Comparison of ENCODE assay signal across 1 cellular context in the genomic region with DNA sequence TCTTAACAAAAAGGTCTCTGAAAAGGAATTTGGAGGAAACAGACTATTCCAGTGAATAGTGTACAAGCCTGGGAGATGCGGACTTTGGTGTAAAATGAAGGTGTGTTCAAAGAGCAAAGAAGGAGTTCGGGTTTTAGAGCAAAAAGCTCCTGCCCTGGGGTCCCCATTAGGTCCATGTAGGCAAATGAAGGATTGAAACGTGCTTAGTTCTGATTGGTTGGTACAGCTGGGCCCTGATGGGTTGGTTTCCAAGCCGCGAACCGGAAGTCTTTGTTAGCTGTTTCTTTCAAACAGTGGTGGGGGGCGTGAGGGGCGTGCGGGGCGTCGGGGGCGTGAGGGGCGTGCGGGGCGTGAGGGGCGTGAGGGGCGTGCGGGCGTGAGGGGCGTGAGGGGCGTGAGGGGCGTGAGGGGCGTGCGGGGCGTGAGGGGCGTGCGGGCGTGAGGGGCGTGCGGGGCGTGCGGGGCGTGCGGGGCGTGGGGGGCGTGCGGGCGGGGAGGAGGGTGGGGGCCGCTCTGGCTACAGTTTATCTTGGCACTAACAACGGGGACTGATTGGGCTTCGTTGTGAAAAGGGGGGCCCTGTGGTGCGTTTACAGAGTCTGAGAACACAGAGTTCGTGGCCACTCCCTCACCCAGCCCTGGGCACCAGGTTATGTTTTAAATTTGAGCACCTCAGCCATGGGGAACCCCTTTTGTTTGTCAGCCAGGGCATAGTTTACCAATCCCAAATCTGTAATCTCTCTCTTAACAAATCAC.
TF ChIP-seq lines count a peak whose summit lies in the region.

No MANE protein-coding gene starts in this region.

TF ChIP-seq in HCT116, 20 proteins besides CTCF, POLR2A, EP300 and RAD21 (continued from another document):
- TF ChIP-seq REST (IDR thresholded peaks at IDR 0.05; ENCODE audit: low read depth) = no peak
- TF ChIP-seq EZH2phosphoT487 (IDR thresholded peaks at IDR 0.05; ENCODE audit: borderline replicate concordance) = no peak
- no peak for TF ChIP-seq SRF (IDR thresholded peaks at IDR 0.05; ENCODE audit: low read depth)
- no peak for TF ChIP-seq SIN3A (IDR thresholded peaks at IDR 0.05; ENCODE audit: low read depth)
- no peak for TF ChIP-seq FOSL1 (IDR thresholded peaks at IDR 0.05; ENCODE audit: low read depth)
- TF ChIP-seq, protein P1, sequence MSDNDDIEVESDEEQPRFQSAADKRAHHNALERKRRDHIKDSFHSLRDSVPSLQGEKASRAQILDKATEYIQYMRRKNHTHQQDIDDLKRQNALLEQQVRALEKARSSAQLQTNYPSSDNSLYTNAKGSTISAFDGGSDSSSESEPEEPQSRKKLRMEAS (IDR thresholded peaks at IDR 0.05) = no peak
- no peak for TF ChIP-seq POLR2AphosphoS5 (IDR thresholded peaks at IDR 0.05; ENCODE audit: low read depth, low read length)
- TF ChIP-seq ZFX (IDR thresholded peaks at IDR 0.05) = no peak
- no peak for TF ChIP-seq CBX3 (IDR thresholded peaks at IDR 0.05; ENCODE audit: low read depth)
- TF ChIP-seq, protein P2, sequence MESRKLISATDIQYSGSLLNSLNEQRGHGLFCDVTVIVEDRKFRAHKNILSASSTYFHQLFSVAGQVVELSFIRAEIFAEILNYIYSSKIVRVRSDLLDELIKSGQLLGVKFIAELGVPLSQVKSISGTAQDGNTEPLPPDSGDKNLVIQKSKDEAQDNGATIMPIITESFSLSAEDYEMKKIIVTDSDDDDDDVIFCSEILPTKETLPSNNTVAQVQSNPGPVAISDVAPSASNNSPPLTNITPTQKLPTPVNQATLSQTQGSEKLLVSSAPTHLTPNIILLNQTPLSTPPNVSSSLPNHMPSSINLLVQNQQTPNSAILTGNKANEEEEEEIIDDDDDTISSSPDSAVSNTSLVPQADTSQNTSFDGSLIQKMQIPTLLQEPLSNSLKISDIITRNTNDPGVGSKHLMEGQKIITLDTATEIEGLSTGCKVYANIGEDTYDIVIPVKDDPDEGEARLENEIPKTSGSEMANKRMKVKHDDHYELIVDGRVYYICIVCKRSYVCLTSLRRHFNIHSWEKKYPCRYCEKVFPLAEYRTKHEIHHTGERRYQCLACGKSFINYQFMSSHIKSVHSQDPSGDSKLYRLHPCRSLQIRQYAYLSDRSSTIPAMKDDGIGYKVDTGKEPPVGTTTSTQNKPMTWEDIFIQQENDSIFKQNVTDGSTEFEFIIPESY (IDR thresholded peaks at IDR 0.05; ENCODE audit: extremely low read depth, insufficient replicate concordance, low read length) = no peak
- no peak for TF ChIP-seq CEBPB (IDR thresholded peaks at IDR 0.05; ENCODE audit: low read depth)
- no peak for TF ChIP-seq EZH2 (IDR thresholded peaks at IDR 0.05)
- no peak for TF ChIP-seq ELF1 (IDR thresholded peaks at IDR 0.05; ENCODE audit: borderline replicate concordance, low read depth)
- TF ChIP-seq SP1 (IDR thresholded peaks at IDR 0.05; ENCODE audit: low read depth) = no peak
